ENCODE assay signal across 8 cellular contexts in the genomic region with DNA sequence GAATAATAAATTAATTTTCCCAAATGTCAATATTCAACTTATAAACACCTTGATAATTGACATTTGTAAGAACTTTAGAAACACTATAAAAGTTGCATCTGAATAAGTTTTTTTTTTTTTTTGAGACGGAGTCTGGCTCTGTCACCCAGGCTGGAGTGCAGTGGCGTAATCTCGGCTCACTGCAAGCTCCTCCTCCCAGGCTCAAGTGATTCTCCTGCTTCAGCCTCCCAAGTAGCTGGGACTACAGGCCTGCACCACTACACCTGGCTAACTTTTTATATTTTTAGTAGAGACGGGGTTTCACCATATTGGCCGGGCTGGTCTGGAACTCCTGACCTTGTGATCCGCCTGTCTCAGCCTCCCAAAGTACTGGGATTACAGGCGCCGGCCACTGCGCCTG. TPM values are rescaled to one million over a fixed set of nuclear protein-coding genes. Genes with fewer than 3 reads are reported as not detected.
DNase-seq lines count a peak whose midpoint lies in the region; ATAC-seq, FAIRE-seq and TF ChIP-seq lines count a peak whose summit lies in the region.
"Not testable (repeated sequence)": the region's sequence is repeated elsewhere in the genome, so short reads cannot be mapped to it uniquely, and the experiment has no call there.

No MANE protein-coding gene starts in this region.

- peaks cover 77% of the 10 kb centered on the region for H3K79me2 ChIP-seq in K562 (ENCODE audit: control insufficient read depth, insufficient read depth, low read length)

- not testable (repeated sequence) for H2AFZ ChIP-seq in K562 (ENCODE audit: low read depth, low read length)

- H3K36me3 ChIP-seq in HEK293 (ENCODE audit: control insufficient read depth in 2 of 2, insufficient read depth in 1 of 2, low read length in 2 of 2); lower lobe of right lung; upper lobe of left lung: not testable (repeated sequence)
- H3K36me3 ChIP-seq in K562 (ENCODE audit: control insufficient read depth, insufficient read depth, low read length) = peaks cover 19% of the 10 kb centered on the region; the same call in 2 of the 3 replicates

- not testable (repeated sequence) for TF ChIP-seq CTCF in 22Rv1 (IDR thresholded peaks at IDR 0.05); C4-2B (conservative IDR thresholded peaks at IDR 0.05); HEK293 (tag by site-specific recombination; IDR thresholded peaks at IDR 0.05); RWPE1 (conservative IDR thresholded peaks at IDR 0.05; ENCODE audit: low read depth); VCaP (conservative IDR thresholded peaks at IDR 0.05); K562 (IDR thresholded peaks at IDR 0.05 in 2 of 3, conservative IDR thresholded peaks at IDR 0.05 in 1 of 3; ENCODE audit: insufficient read depth in 2 of 3, low read depth in 1 of 3, low read length in 3 of 3); lower lobe of right lung (IDR thresholded peaks at IDR 0.05); upper lobe of left lung (IDR thresholded peaks at IDR 0.05)

- not testable (repeated sequence) for TF ChIP-seq POLR2A in K562 (conservative IDR thresholded peaks at IDR 0.05); upper lobe of left lung (IDR thresholded peaks at IDR 0.05)

- H3K9ac ChIP-seq in K562 (ENCODE audit: insufficient read depth in 1 of 2, low read depth in 2 of 2, low read length in 2 of 2) = not testable (repeated sequence)

- CTCF ChIA-PET in HEK293 (lab: Yijun Ruan, JAX) = interaction anchor here (0.6 to 2.5 kb wide), 4 partner anchors 9 to 217 kb away, joined by 3 to 10 read pairs (median 6); no protein-coding TSS in a partner anchor
- CTCF ChIA-PET in RWPE1 (lab: Yijun Ruan, JAX); K562 (lab: Yijun Ruan, JAX; ENCODE audit: low intra/inter-chr PET ratio): not testable (repeated sequence)

- not testable (repeated sequence) for FAIRE-seq in K562 (lab: Jason Lieb, UNC)

- DNase-seq in RWPE1 (ENCODE audit: low spot score); K562 (ENCODE audit: extremely low read depth in 1 of 4, low spot score in 3 of 4): not testable (repeated sequence)
- DNase-seq in lower lobe of right lung = peak; percentile 56
- DNase-seq in upper lobe of left lung = peak in 1 of 2 donors; percentile 76

- not testable (repeated sequence) for H3K9me3 ChIP-seq in HEK293 (ENCODE audit: control insufficient read depth, insufficient read depth, low read depth, low read length); K562 (replicated peaks; ENCODE audit: control insufficient read depth, insufficient read depth, low read depth, low read length); lower lobe of right lung; upper lobe of left lung

- H3K9me1 ChIP-seq in K562 (ENCODE audit: control insufficient read depth, insufficient read depth, low read length) = not testable (repeated sequence)

- not testable (repeated sequence) for H3K4me3 ChIP-seq in HEK293 (ENCODE audit: low read depth, low read length); K562; lower lobe of right lung; upper lobe of left lung

- TF ChIP-seq RAD21 in K562 (CRISPR knock-in tag; conservative IDR thresholded peaks at IDR 0.05 in 1 of 2, IDR thresholded peaks at IDR 0.05 in 1 of 2) = not testable (repeated sequence)

- not testable (repeated sequence) for H3K4me2 ChIP-seq in K562 (ENCODE audit: insufficient read depth, low read length)

- ATAC-seq in K562 (peak; percentile 43; the same call in 1 of the 3 replicates), lower lobe of right lung (peak; percentile 66 to 85), upper lobe of left lung (ENCODE audit: low FRiP score in 2 of 2) (peak; percentile 35 to 61)

- in situ Hi-C loops in K562 (cut with MboI) = not testable (repeated sequence)

- 86% methylated on average over 8 of the region's 9 CpGs for WGBS in K562 (ENCODE audit: insufficient coverage, low coverage, missing lambda C conversion rate)
- WGBS in upper lobe of left lung, 2 donors = 81 to 86% methylated on average over 9 of the region's 9 CpGs

- H3K27ac ChIP-seq in 22Rv1 (peak overlapping the region; percentile 1; the same call in 1 of the 2 replicates), C4-2B (peak overlapping the region; percentile 31; the same call in 1 of the 2 replicates), RWPE1 (0 out of 2 replicates have a peak overlapping the region, but pooled peaks have one; percentile 25), VCaP (peak overlapping the region; percentile 56)
- not testable (repeated sequence) for H3K27ac ChIP-seq in HEK293 (ENCODE audit: extremely low read depth, low read depth, low read length); K562 (ENCODE audit: extremely low read depth, low read depth, low read length); lower lobe of right lung; upper lobe of left lung

- H3K4me1 ChIP-seq in HEK293 (ENCODE audit: control insufficient read depth, insufficient read depth, low read length); K562 (replicated peaks in 1 of 2; ENCODE audit: control insufficient read depth in 2 of 2, insufficient read depth in 2 of 2, low read length in 2 of 2): not testable (repeated sequence)
- H3K4me1 ChIP-seq in lower lobe of right lung = peaks cover 18% of the 10 kb centered on the region
- peaks cover 4 to 29% (median 14%) of the 10 kb centered on the region in 4 donors for H3K4me1 ChIP-seq in upper lobe of left lung

- TF ChIP-seq EP300 in K562 (IDR thresholded peaks at IDR 0.05; ENCODE audit: low read length); upper lobe of left lung (IDR thresholded peaks at IDR 0.05): not testable (repeated sequence)

- not testable (repeated sequence) for H4K20me1 ChIP-seq in K562 (replicated peaks; ENCODE audit: control insufficient read depth, insufficient read depth, low read length)

- H3K27me3 ChIP-seq in K562 (ENCODE audit: control insufficient read depth in 2 of 2, insufficient read depth in 2 of 2, low read length in 2 of 2); lower lobe of right lung (ENCODE audit: low read depth); upper lobe of left lung: not testable (repeated sequence)

- BruUV-seq in K562 (replicated peaks; lab: Mats Ljungman, UMichigan) = not testable (repeated sequence)

- POLR2A ChIA-PET in HEK293 (lab: Yijun Ruan, JAX); RWPE1 (lab: Yijun Ruan, JAX; ENCODE audit: low non-redundant PET): not testable (repeated sequence)
- POLR2A ChIA-PET in K562 (lab: Yijun Ruan, JAX) = interaction anchor here (1.0 to 2.2 kb wide), 2 partner anchors 11 to 16 kb away, joined by 4 to 17 read pairs; no protein-coding TSS in a partner anchor

- intact Hi-C loops in K562 (cut with micrococcal nuclease); lower lobe of right lung (cut with DNase I): not testable (repeated sequence)

TF ChIP-seq in HEK293, 187 proteins besides CTCF, POLR2A, EP300 and RAD21 (continues in another document):
- TF ChIP-seq, protein P1, sequence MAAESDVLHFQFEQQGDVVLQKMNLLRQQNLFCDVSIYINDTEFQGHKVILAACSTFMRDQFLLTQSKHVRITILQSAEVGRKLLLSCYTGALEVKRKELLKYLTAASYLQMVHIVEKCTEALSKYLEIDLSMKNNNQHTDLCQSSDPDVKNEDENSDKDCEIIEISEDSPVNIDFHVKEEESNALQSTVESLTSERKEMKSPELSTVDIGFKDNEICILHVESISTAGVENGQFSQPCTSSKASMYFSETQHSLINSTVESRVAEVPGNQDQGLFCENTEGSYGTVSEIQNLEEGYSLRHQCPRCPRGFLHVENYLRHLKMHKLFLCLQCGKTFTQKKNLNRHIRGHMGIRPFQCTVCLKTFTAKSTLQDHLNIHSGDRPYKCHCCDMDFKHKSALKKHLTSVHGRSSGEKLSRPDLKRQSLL (tag by site-specific recombination; IDR thresholded peaks at IDR 0.05) = peak; percentile 70; the same call in 1 of the 2 replicates

RNA-seq across cellular contexts. Expression of a gene that starts 13.0 kb away (rescaled TPM):
- 50.5 and 147 TPM in 2 replicates for total RNA-seq in K562 (2011; cell fraction: chromatin; rRNA removed; ENCODE audit: low replicate concordance)
- 18.5 and 31.5 TPM in 2 replicates for total RNA-seq in K562 (2011; cell fraction: nucleolus; rRNA removed)
- 46.2 and 74.0 TPM in 2 replicates for total RNA-seq in K562 (2011; cell fraction: nucleoplasm; rRNA removed)
- total RNA-seq in K562 (2014; rRNA removed) (4.3 and 6.9 TPM in 2 replicates), K562 (2014; rRNA removed; fragmentation: Illumina TruSeq; extraction: Trizol) (11.1 and 12.4 TPM in 2 replicates), K562 (2015; rRNA removed; fragmentation: Illumina TruSeq; extraction: Trizol) (15.2 and 15.3 TPM in 2 replicates), K562 (2021) (15.1 and 17.3 TPM in 2 replicates), lower lobe of right lung (56.7 TPM), upper lobe of left lung (10 to 100 TPM; 36.0 to 80.7 (median 50.4) TPM)
- polyA plus RNA-seq in K562 (2011; rRNA removed) (20.5 and 20.7 TPM in 2 replicates), K562 (2014; fragmentation: Illumina TruSeq; extraction: Trizol) (12.2 and 13.4 TPM in 2 replicates), K562 (2014; fragmentation: Nextera tagmentation; extraction: Ambion mirVana) (1 to 10 TPM in 1 of 2 experiments, under 1 TPM in 1; 0.78 to 1.6 TPM), K562 (2014; rRNA removed) (8.6 and 8.8 TPM in 2 replicates)
- 7.0 and 8.9 TPM in 2 replicates for polyA plus RNA-seq in K562 (2011; cell fraction: cytosol; rRNA removed)
- 21.7 and 33.1 TPM in 2 replicates for polyA plus RNA-seq in K562 (2011; cell fraction: nucleus; rRNA removed)
- polyA plus RNA-seq in K562 (2012) = 4.5 and 4.7 TPM in 2 replicates
- 66.5 and 69.2 TPM in 2 replicates for polyA minus RNA-seq in K562 (2011; rRNA and poly(A)+ RNA removed)
- polyA minus RNA-seq in K562 (2011; cell fraction: cytosol; rRNA and poly(A)+ RNA removed) = 20.5 and 22.2 TPM in 2 replicates
- 21.0 and 32.2 TPM in 2 replicates for polyA minus RNA-seq in K562 (2011; cell fraction: nucleus; rRNA and poly(A)+ RNA removed)
